1 cellular context compared by ENCODE assay signal in the genomic region with DNA sequence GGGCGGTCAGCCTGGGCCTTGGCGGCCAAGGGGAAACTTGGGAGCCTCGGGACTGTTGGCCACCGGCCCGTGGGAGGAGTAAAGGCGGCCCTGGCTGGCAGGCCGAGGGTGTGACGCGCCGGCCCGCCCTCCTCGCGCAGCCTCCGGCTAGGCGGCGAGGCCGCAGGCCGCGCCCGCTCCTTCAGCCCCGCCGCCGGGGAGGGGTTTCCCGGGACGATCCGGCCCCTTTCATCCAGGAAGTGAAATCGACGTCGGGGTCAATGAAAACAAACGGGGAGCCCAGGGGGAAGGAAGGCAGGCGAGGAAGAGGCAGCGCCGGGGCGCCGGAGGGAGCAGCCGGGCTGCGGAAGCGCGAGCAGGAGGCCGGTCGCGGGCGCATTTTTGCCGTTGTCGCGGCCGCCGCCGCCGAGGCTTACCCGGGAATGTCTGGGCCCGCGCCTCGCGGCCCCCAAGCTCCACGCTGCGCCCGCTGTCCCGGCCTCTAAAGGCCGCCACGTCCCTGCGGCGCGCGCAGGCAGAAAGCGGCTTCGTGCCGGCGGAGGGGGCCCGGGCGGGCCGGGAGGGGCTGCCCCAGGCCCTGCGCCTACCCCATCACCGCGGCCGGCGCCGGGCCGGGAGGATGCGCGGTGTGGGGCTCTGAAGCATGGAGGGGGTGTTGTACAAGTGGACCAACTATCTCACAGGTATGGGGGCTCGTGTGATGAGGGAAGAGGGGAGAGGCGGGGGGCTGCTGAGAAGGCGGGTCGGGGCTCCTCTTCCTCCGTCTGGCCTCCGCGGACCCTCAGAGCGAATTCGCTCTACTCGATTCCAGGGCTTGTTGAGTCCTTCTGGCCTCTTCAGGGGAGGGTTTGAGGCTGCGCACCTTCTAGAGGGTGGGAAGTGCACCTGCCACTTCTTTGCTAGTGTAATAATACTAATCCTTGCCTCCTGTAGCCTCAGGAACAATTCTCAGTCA.
TF ChIP-seq lines count a peak whose summit lies in the region.

Gene PLEKHA3, plus strand, starts transcription at position 231 of the 955 bp plus-strand sequence. Its CDS starts 413 bp downstream, at position 644.

TF ChIP-seq in HEK293, 187 proteins besides CTCF, POLR2A, EP300 and RAD21 (continued from another document):
- no peak for TF ChIP-seq HIC1 (tag by site-specific recombination; IDR thresholded peaks at IDR 0.05)
- no peak for TF ChIP-seq KLF16 (tag by site-specific recombination; IDR thresholded peaks at IDR 0.05)
- no peak for TF ChIP-seq ZNF175 (tag by site-specific recombination; IDR thresholded peaks at IDR 0.05)
- no peak for TF ChIP-seq ZNF501 (tag by site-specific recombination; IDR thresholded peaks at IDR 0.05)
- peak; percentile 33; the same call in 1 of the 2 replicates for TF ChIP-seq GLIS2 (tag by site-specific recombination; IDR thresholded peaks at IDR 0.05)
- no peak for TF ChIP-seq ZFP3 (tag by site-specific recombination; IDR thresholded peaks at IDR 0.05; ENCODE audit: low read depth)
